In the genomic region with DNA sequence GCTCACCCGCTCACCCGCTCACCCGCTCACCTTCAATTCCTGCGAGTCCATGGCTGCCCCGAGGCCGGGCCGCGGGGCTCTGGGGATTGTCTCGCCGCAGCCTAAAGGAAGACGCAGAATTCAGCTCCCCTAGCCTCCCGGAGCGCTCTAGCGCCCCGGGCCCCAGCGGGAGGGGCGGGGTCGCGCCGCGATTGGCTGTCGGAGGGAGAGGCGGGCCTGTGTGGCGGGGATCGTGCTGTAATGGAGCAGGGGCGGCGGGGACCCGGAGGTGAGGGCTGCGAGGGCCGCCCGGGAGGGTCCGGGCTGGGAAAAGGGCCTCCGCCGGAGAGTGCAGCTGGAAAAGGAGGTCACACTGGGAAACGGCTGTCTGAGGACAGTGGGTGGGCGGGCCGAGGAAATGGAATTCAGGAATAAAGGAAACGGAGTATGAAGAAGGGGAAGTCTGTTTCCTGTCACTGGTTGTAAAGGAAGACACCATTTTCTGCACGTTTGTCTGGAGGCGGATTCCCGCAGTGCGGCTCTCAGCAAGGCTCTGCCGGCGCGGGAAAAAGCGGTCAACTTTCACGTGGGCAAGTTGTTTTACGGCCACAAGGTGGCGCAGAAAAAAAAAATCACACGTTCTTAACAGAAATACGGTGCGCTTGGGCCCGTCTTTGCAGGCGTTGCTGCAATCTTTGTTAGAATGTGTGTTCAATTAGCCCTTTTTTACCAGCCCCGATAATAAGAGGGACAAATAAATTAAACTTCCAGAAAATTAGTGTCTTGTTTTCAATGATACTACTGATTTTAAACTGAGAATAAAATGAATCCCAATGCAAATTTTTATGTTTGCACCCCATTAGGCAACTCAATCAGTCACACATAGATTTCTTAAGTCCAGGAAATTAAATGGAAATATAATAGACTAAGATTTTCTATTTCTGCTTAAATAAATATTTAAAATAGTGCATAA, we compare ENCODE assay signal across 8 cellular contexts. TPM values are rescaled to one million over a fixed set of nuclear protein-coding genes. Genes with fewer than 3 reads are reported as not detected.
DNase-seq lines count a peak whose midpoint lies in the region; ATAC-seq and TF ChIP-seq lines count a peak whose summit lies in the region.

A gene (minus strand): TSS at position 122 of the 952 bp plus-strand sequence. CDS start 71 bp downstream, at position 51.

- peak within 1 kb of the TSS; percentile 70 to 87 (median 80) for H3K4me3 ChIP-seq in BLaER1 treated with 17β-estradiol and CSF1 and Interleukin-3, amounts not matched to agents 10 nM and 100 nM
- H3K4me3 ChIP-seq in colonic mucosa: peak within 1 kb of the TSS; percentile 78

- H3K9me3 ChIP-seq in BLaER1 treated with 17β-estradiol and CSF1 and Interleukin-3, amounts not matched to agents 10 nM and 100 nM (replicated peaks in 1 of 11): peaks cover 7 to 18% (median 13%) of the 10 kb centered on the region in 11 experiments; a peak in 20 of 22 replicates
- H3K9me3 ChIP-seq in colonic mucosa: no peaks in the 10 kb centered on the region

- no peaks in the 10 kb centered on the region for H3K27me3 ChIP-seq in BLaER1 treated with 17β-estradiol and CSF1 and Interleukin-3, amounts not matched to agents 10 nM and 100 nM
- H3K27me3 ChIP-seq in colonic mucosa (no peaks in the 10 kb centered on the region), layer of hippocampus (ENCODE audit: control insufficient read depth, insufficient read depth, low read length) (no peaks in the 10 kb centered on the region)

- peak; percentile 78 for DNase-seq in GM19240 (ENCODE audit: insufficient read length, low spot score)
- DNase-seq in NCI-H526 (lab: John Stamatoyannopoulos, UW): peak; percentile 90 to 96
- DNase-seq in activated CD4-positive, alpha-beta T cell treated with anti-CD3 and anti-CD28 coated beads for 48 hours: peak; percentile 94
- DNase-seq in colonic mucosa: peak; percentile 96
- peak; percentile 87 to 92 for DNase-seq in stimulated activated CD4-positive, alpha-beta T cell treated with anti-CD3 and anti-CD28 coated beads, Interleukin-1b, Interleukin-23, amount 100 ng/mL, for 4 hours (ENCODE audit: low read depth in 2 of 2)

- peaks cover under 1 to 23% (median 6%) of the 10 kb centered on the region in 11 experiments; a peak in 18 of 22 replicates for H3K36me3 ChIP-seq in BLaER1 treated with 17β-estradiol and CSF1 and Interleukin-3, amounts not matched to agents 10 nM and 100 nM
- H3K36me3 ChIP-seq in colonic mucosa: no peaks in the 10 kb centered on the region

- peak within 1 kb of the TSS; percentile 81 to 94 (median 87) for H3K9ac ChIP-seq in BLaER1 treated with 17β-estradiol and CSF1 and Interleukin-3, amounts not matched to agents 10 nM and 100 nM
- H3K9ac ChIP-seq in colonic mucosa (ENCODE audit: low read depth in 2 of 2, low read length in 2 of 2): peak within 1 kb of the TSS; percentile 61 to 80

- peak; percentile 95 for ATAC-seq in HG03460 (IDR thresholded peaks at IDR 0.05; ENCODE audit: unreplicated experiment)

- peak within 1 kb of the TSS; percentile 69 to 89 (median 83) for H3K4me2 ChIP-seq in BLaER1 treated with 17β-estradiol and CSF1 and Interleukin-3, amounts not matched to agents 10 nM and 100 nM

- H3K4me1 ChIP-seq in BLaER1 treated with 17β-estradiol and CSF1 and Interleukin-3, amounts not matched to agents 10 nM and 100 nM: peaks cover 15 to 30% (median 26%) of the 10 kb centered on the region in 10 experiments
- H3K4me1 ChIP-seq in colonic mucosa: peaks cover 11% of the 10 kb centered on the region

- TF ChIP-seq CTCF in colonic mucosa (IDR thresholded peaks at IDR 0.05): peak; percentile 85

- intact Hi-C loops in colonic mucosa (cut with DNase I): no loop called here

- peaks cover 0 to 27% (median 6%) of the 10 kb centered on the region in 11 experiments; a peak in 6 of 22 replicates for H4K20me1 ChIP-seq in BLaER1 treated with 17β-estradiol and CSF1 and Interleukin-3, amounts not matched to agents 10 nM and 100 nM

- H3K27ac ChIP-seq in BLaER1 treated with 17β-estradiol and CSF1 and Interleukin-3, amounts not matched to agents 10 nM and 100 nM: peak within 1 kb of the TSS; percentile 57 to 83 (median 81); a peak in 21 of 22 replicates
- H3K27ac ChIP-seq in colonic mucosa (peak within 1 kb of the TSS; percentile 87), layer of hippocampus (ENCODE audit: low read depth, low read length) (peak within 1 kb of the TSS; percentile 58)

RNA-seq across cellular contexts. Expression of the gene that starts here (rescaled TPM):
- total RNA-seq in colonic mucosa: 10 to 100 TPM; 10.2 to 13.2 TPM

Comparison
In these comparisons a context has a peak if more than half of its experiments do, and no peak if none do; other contexts are left out.
1. Peak in every context shown above with its lines: DNase-seq, ATAC-seq, H3K4me3 ChIP-seq and H3K27ac ChIP-seq.